Comparison of ENCODE assay signal across 11 cellular contexts in genomic region chr10:4498763-4499251, GRCh38.
DNase-seq lines count a peak whose midpoint lies in the region; ATAC-seq and TF ChIP-seq lines count a peak whose summit lies in the region.
"Had no signal": no experiment of that assay in that cellular context is flagged by ENCODE, and none has a peak within 500 bp of the region (broad histone marks: within the 10 kb centered on the region; RNA-seq: fewer than 3 reads in every experiment).

No MANE protein-coding gene starts in this region.

- H3K4me1 ChIP-seq in stomach smooth muscle (ENCODE audit: control insufficient read depth, insufficient read depth, low read length) = peaks cover 15% of the 10 kb centered on the region
- no peaks in the 10 kb centered on the region for H3K4me1 ChIP-seq in BE2C

- TF ChIP-seq CTCF in HFF-Myc (IDR thresholded peaks at IDR 0.05; ENCODE audit: low read depth, low read length, missing control alignments) = no peak
- no peak for TF ChIP-seq CTCF in astrocyte of the cerebellum (IDR thresholded peaks at IDR 0.05; ENCODE audit: low read depth, low read length, missing control alignments)
- TF ChIP-seq CTCF in BE2C (IDR thresholded peaks at IDR 0.05; ENCODE audit: low read depth, low read length) = no peak

- peak overlapping the region; percentile 76 for H3K27ac ChIP-seq in stomach smooth muscle (ENCODE audit: low read length)

- intact Hi-C loops in left ventricle myocardium superior (cut with micrococcal nuclease) (no loop called here), posterior vena cava (cut with DNase I) (loop anchor here in 1 of 2 donors (10.0 kb wide), 1 partner anchor 64 kb away; no protein-coding TSS in a partner anchor)

- DNase-seq in HFF-Myc (ENCODE audit: extremely low read depth, low read depth) (peak; percentile 85), astrocyte of the cerebellum (ENCODE audit: low read depth) (peak; percentile 83), left ventricle myocardium superior (no peak), BE2C (no peak), posterior vena cava (ENCODE audit: low spot score) (no peak), HT-29 (ENCODE audit: low spot score) (no peak)
- DNase-seq in NK-92 treated with Interleukin-12 subunit alpha and Interleukin-12 subunit beta, amount 100 ng/mL, for 24 hours (lab: John Stamatoyannopoulos, UW) = no peak
- DNase-seq: NCI-H187 treated with DMSO at 0.1 percent for 48 hours had no signal

- ATAC-seq in left ventricle myocardium superior = peak; percentile 95
- ATAC-seq: esophagus mucosa, GM12878 had no signal

- H3K4me3 ChIP-seq in HFF-Myc (replicated peaks; ENCODE audit: low read depth, low read length) (no peak overlapping the region), astrocyte of the cerebellum (ENCODE audit: low read depth, low read length) (no peak overlapping the region), stomach smooth muscle (ENCODE audit: low read length in 2 of 2) (no peak overlapping the region), BE2C (ENCODE audit: low read depth, low read length) (no peak overlapping the region)
- H3K4me3 ChIP-seq: GM12878 had no signal

- H3K36me3 ChIP-seq in stomach smooth muscle (ENCODE audit: control insufficient read depth in 2 of 2, insufficient read depth in 2 of 2, low read length in 2 of 2) (no peaks in the 10 kb centered on the region), BE2C (no peaks in the 10 kb centered on the region)

- no peak overlapping the region for H3K9ac ChIP-seq in stomach smooth muscle (ENCODE audit: low read length in 2 of 2)

- no peaks in the 10 kb centered on the region for H3K9me3 ChIP-seq in stomach smooth muscle (ENCODE audit: control insufficient read depth in 2 of 2, low read length in 2 of 2)
- no peaks in the 10 kb centered on the region for H3K9me3 ChIP-seq in BE2C

- H3K27me3 ChIP-seq in stomach smooth muscle (ENCODE audit: control insufficient read depth in 1 of 2, insufficient read depth in 2 of 2, low read length in 2 of 2) = no peaks in the 10 kb centered on the region
- H3K27me3 ChIP-seq in BE2C = no peaks in the 10 kb centered on the region

- in situ Hi-C loops in astrocyte of the cerebellum (cut with HindIII; ENCODE audit: low sequenced_read_pairs) = no loop called here

Comparison
In these comparisons a context has a peak if more than half of its experiments do, and no peak if none do; other contexts are left out.
1. DNase-seq: peak in HFF-Myc (single experiment) and astrocyte of the cerebellum (single experiment); none in left ventricle myocardium superior (single experiment), BE2C (single experiment), NK-92 treated with Interleukin-12 subunit alpha and Interleukin-12 subunit beta, amount 100 ng/mL, for 24 hours (single experiment), posterior vena cava (single experiment) and HT-29 (single experiment).